In the genomic region with DNA sequence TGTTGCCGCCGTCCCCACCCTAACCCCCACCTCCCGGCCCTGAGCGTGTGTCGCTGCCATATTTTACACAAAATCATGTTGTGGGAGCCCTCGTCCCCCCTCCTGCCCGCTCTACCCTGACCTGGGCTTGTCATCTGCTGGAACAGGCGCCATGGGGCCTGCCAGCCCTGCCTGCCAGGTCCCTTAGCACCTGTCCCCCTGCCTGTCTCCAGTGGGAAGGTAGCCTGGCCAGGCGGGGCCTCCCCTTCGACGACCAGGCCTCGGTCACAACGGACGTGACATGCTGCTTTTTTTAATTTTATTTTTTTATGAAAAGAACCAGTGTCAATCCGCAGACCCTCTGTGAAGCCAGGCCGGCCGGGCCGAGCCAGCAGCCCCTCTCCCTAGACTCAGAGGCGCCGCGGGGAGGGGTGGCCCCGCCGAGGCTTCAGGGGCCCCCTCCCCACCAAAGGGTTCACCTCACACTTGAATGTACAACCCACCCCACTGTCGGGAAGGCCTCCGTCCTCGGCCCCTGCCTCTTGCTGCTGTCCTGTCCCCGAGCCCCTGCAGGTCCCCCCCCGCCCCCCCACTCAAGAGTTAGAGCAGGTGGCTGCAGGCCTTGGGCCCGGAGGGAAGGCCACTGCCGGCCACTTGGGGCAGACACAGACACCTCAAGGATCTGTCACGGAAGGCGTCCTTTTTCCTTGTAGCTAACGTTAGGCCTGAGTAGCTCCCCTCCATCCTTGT, we compare ENCODE assay signal across 19 cellular contexts. TPM values are rescaled to one million over a fixed set of nuclear protein-coding genes. Genes with fewer than 3 reads are reported as not detected.
DNase-seq lines count a peak whose midpoint lies in the region; ATAC-seq, FAIRE-seq and TF ChIP-seq lines count a peak whose summit lies in the region.
"Had no signal": no experiment of that assay in that cellular context is flagged by ENCODE, and none has a peak within 500 bp of the region (broad histone marks: within the 10 kb centered on the region; RNA-seq: fewer than 3 reads in every experiment).

No MANE protein-coding gene starts in this region.

- H3K27ac Mint-ChIP-seq in stimulated activated memory B cell treated with anti-CD40 and anti-IgM and Interleukin-4, amounts not matched to agents 10 μg/mL and 1 μg/mL and 100 μg/mL, for 72 hours: peak overlapping the region; percentile 28
- H3K27ac Mint-ChIP-seq: activated naive CD4-positive, alpha-beta T cell treated with anti-CD3 and anti-CD28 coated beads, Interleukin-2, amount 10 ng/mL, durations not matched to agents 7 days and 5 days; naive thymus-derived CD8-positive, alpha-beta T cell had no signal

- H3K27ac ChIP-seq in endothelial cell of umbilical vein (ENCODE audit: insufficient read depth, low read depth, low read length): no peak overlapping the region
- H3K27ac ChIP-seq: esophagus squamous epithelium, KMS-11 had no signal

- POLR2A ChIA-PET in endothelial cell of umbilical vein (lab: Charles Lee): no interaction called here

- H3K4me2 ChIP-seq in endothelial cell of umbilical vein (ENCODE audit: insufficient read depth, low read length): no peak overlapping the region
- H3K4me2 ChIP-seq: KMS-11 had no signal

- CTCF ChIA-PET in endothelial cell of umbilical vein (lab: Charles Lee): interaction anchor here (1.0 to 1.3 kb wide), 4 partner anchors 15 to 51 kb away, joined by 3 to 4 read pairs (median 3); a partner anchor contains a TSS

- dilution Hi-C loops in endothelial cell of umbilical vein (cut with MboI; ENCODE audit: extremely low pct_ligation_motif_present, low sequenced_read_pairs): no loop called here

- no peak overlapping the region for H3K4me3 Mint-ChIP-seq in stimulated activated memory B cell treated with anti-CD40 and anti-IgM and Interleukin-4, amounts not matched to agents 10 μg/mL and 1 μg/mL and 100 μg/mL, for 72 hours
- H3K4me3 Mint-ChIP-seq: activated CD4-positive, alpha-beta T cell treated with anti-CD3 and anti-CD28 coated beads, Interleukin-2, amount 10 ng/mL, durations not matched to agents 24 days and 14 days; activated naive CD4-positive, alpha-beta T cell treated with anti-CD3 and anti-CD28 coated beads, Interleukin-2, amount 10 ng/mL, durations not matched to agents 7 days and 5 days; CD8-positive, alpha-beta memory T cell; naive thymus-derived CD8-positive, alpha-beta T cell had no signal

- H3K36me3 Mint-ChIP-seq in stimulated activated memory B cell treated with anti-CD40 and anti-IgM and Interleukin-4, amounts not matched to agents 10 μg/mL and 1 μg/mL and 100 μg/mL, for 72 hours: peaks cover 46% of the 10 kb centered on the region

- H3K9me3 ChIP-seq in endothelial cell of umbilical vein (replicated peaks; ENCODE audit: control insufficient read depth, insufficient read depth, low read length): no peaks in the 10 kb centered on the region
- H3K9me3 ChIP-seq: esophagus squamous epithelium had no signal

- BruUV-seq in endothelial cell of umbilical vein (replicated peaks; lab: Mats Ljungman, UMichigan): TSS peak; percentile 54

- no peaks in the 10 kb centered on the region for H3K9me1 ChIP-seq in endothelial cell of umbilical vein (replicated peaks; ENCODE audit: control insufficient read depth, extremely low read depth, insufficient read depth, low read length)

- no peaks in the 10 kb centered on the region for H3K27me3 ChIP-seq in endothelial cell of umbilical vein (ENCODE audit: control insufficient read depth in 2 of 2, insufficient read depth in 2 of 2, low read length in 2 of 2)
- H3K27me3 ChIP-seq: dorsolateral prefrontal cortex, esophagus squamous epithelium had no signal

- peak; percentile 32 for DNase-seq in Right ventricle myocardium superior
- DNase-seq in Right ventricle myocardium inferior (ENCODE audit: missing footprints): no peak
- no peak for DNase-seq in endothelial cell of umbilical vein (ENCODE audit: low read depth, low spot score)
- DNase-seq in D721Med (ENCODE audit: insufficient read length, low spot score): no peak
- DNase-seq: activated CD4-positive, alpha-beta T cell treated with anti-CD3 and anti-CD28 coated beads, Interleukin-2, amount 10 ng/mL, durations not matched to agents 24 days and 14 days; activated CD8-positive, alpha-beta memory T cell treated with anti-CD3 and anti-CD28 coated beads, Interleukin-2, amount 50 U/mL, for 48 hours; activated naive CD4-positive, alpha-beta T cell treated with anti-CD3 and anti-CD28 coated beads, Interleukin-2, amount 10 ng/mL, durations not matched to agents 7 days and 5 days; CD8-positive, alpha-beta memory T cell; esophagus squamous epithelium; naive thymus-derived CD8-positive, alpha-beta T cell; NCI-H1105; NCI-H69; substantia nigra had no signal

- no peak overlapping the region for H3K9ac ChIP-seq in endothelial cell of umbilical vein (replicated peaks; ENCODE audit: extremely low read depth, insufficient read depth, low read length)
- H3K9ac ChIP-seq: KMS-11 had no signal

- FAIRE-seq in endothelial cell of umbilical vein (lab: Jason Lieb, UNC) (no peak), D721Med (lab: Jason Lieb, UNC) (no peak)
- FAIRE-seq: bronchial epithelial cell, RCC 7860 had no signal

- no peaks in the 10 kb centered on the region for H3K27me3 Mint-ChIP-seq in stimulated activated memory B cell treated with anti-CD40 and anti-IgM and Interleukin-4, amounts not matched to agents 10 μg/mL and 1 μg/mL and 100 μg/mL, for 72 hours
- H3K27me3 Mint-ChIP-seq: activated CD4-positive, alpha-beta T cell treated with anti-CD3 and anti-CD28 coated beads, Interleukin-2, amount 10 ng/mL, durations not matched to agents 24 days and 14 days; activated naive CD4-positive, alpha-beta T cell treated with anti-CD3 and anti-CD28 coated beads, Interleukin-2, amount 10 ng/mL, durations not matched to agents 7 days and 5 days; naive thymus-derived CD8-positive, alpha-beta T cell had no signal

- H3K4me1 Mint-ChIP-seq in stimulated activated memory B cell treated with anti-CD40 and anti-IgM and Interleukin-4, amounts not matched to agents 10 μg/mL and 1 μg/mL and 100 μg/mL, for 72 hours: peaks cover under 1% of the 10 kb centered on the region

- no peaks in the 10 kb centered on the region for H3K9me3 Mint-ChIP-seq in stimulated activated memory B cell treated with anti-CD40 and anti-IgM and Interleukin-4, amounts not matched to agents 10 μg/mL and 1 μg/mL and 100 μg/mL, for 72 hours
- H3K9me3 Mint-ChIP-seq: activated CD4-positive, alpha-beta T cell treated with anti-CD3 and anti-CD28 coated beads, Interleukin-2, amount 10 ng/mL, durations not matched to agents 24 days and 14 days; activated naive CD4-positive, alpha-beta T cell treated with anti-CD3 and anti-CD28 coated beads, Interleukin-2, amount 10 ng/mL, durations not matched to agents 7 days and 5 days; CD8-positive, alpha-beta memory T cell; naive thymus-derived CD8-positive, alpha-beta T cell had no signal

- TF ChIP-seq CTCF in endothelial cell of umbilical vein (IDR thresholded peaks at IDR 0.05; ENCODE audit: extremely low read depth in 1 of 2, insufficient read depth in 1 of 2, low read depth in 1 of 2, low read length in 2 of 2): no peak
- no peak for TF ChIP-seq CTCF in D721Med (IDR thresholded peaks at IDR 0.05; ENCODE audit: insufficient read depth, missing control alignments)

- no peaks in the 10 kb centered on the region for H4K20me1 ChIP-seq in endothelial cell of umbilical vein (replicated peaks; ENCODE audit: control insufficient read depth, extremely low read depth, insufficient read depth, low read length)

- H3K36me3 ChIP-seq in endothelial cell of umbilical vein (ENCODE audit: control insufficient read depth in 2 of 2, extremely low read depth in 1 of 2, insufficient read depth in 2 of 2, low read length in 2 of 2): peaks cover 0 to 45% of the 10 kb centered on the region in 2 experiments

- no peak for TF ChIP-seq POLR2A in endothelial cell of umbilical vein (IDR thresholded peaks at IDR 0.05; ENCODE audit: low read depth, low read length)

- H3K79me2 ChIP-seq in endothelial cell of umbilical vein (ENCODE audit: control insufficient read depth, insufficient read depth, low read length): no peaks in the 10 kb centered on the region

- ATAC-seq in Right ventricle myocardium superior (ENCODE audit: poor library complexity): no peak
- no peak for ATAC-seq in Right ventricle myocardium inferior
- ATAC-seq in stimulated activated memory B cell treated with anti-CD40 and anti-IgM and Interleukin-4, amounts not matched to agents 10 μg/mL and 1 μg/mL and 100 μg/mL, for 72 hours: no peak
- ATAC-seq in HG03354 (IDR thresholded peaks at IDR 0.05; ENCODE audit: poor library complexity, severe bottlenecking, unreplicated experiment): no peak
- ATAC-seq: naive thymus-derived CD8-positive, alpha-beta T cell had no signal

- no peaks in the 10 kb centered on the region for H3K4me1 ChIP-seq in endothelial cell of umbilical vein (ENCODE audit: control insufficient read depth, extremely low read depth, insufficient read depth, low read length)

- intact Hi-C loops in Right ventricle myocardium superior (cut with DNase I) (no loop called here), Right ventricle myocardium inferior (cut with DNase I) (no loop called here), endothelial cell of umbilical vein (cut with micrococcal nuclease) (no loop called here)

- H2AFZ ChIP-seq in endothelial cell of umbilical vein (ENCODE audit: low read depth, low read length): no peak overlapping the region

- no peak overlapping the region for H3K4me3 ChIP-seq in endothelial cell of umbilical vein (replicated peaks in 1 of 3; ENCODE audit: insufficient read depth in 1 of 3, low read depth in 1 of 3, low read length in 3 of 3)
- H3K4me3 ChIP-seq: dorsolateral prefrontal cortex, esophagus squamous epithelium had no signal

RNA-seq across cellular contexts. Expression of a gene that starts 6.4 kb away (rescaled TPM):
- total RNA-seq in Right ventricle myocardium superior: 13.7 TPM
- 15.2 TPM for total RNA-seq in Right ventricle myocardium inferior
- total RNA-seq in endothelial cell of umbilical vein: 45.3 and 47.8 TPM in 2 replicates
- polyA plus RNA-seq in endothelial cell of umbilical vein: 104 and 148 TPM in 2 replicates
- 60.8 and 70.9 TPM in 2 replicates for polyA plus RNA-seq in endothelial cell of umbilical vein (2011; cell fraction: cytosol; rRNA removed)
- polyA plus RNA-seq in endothelial cell of umbilical vein (2011; cell fraction: nucleus; rRNA removed): 46.2 and 70.8 TPM in 2 replicates
- polyA plus RNA-seq in endothelial cell of umbilical vein (2012): 29.8 and 49.4 TPM in 2 replicates
- polyA minus RNA-seq in endothelial cell of umbilical vein: 46.2 and 65.7 TPM in 2 replicates
- polyA minus RNA-seq in endothelial cell of umbilical vein (2011; cell fraction: cytosol; rRNA and poly(A)+ RNA removed): 42.1 TPM
- 12.7 and 19.7 TPM in 2 replicates for polyA minus RNA-seq in endothelial cell of umbilical vein (2011; cell fraction: nucleus; rRNA and poly(A)+ RNA removed)

RNA-seq across cellular contexts. Expression of a gene that starts 6.5 kb away (rescaled TPM):
- 11.8 TPM for total RNA-seq in Right ventricle myocardium superior
- total RNA-seq in Right ventricle myocardium inferior: 15.3 TPM
- total RNA-seq in endothelial cell of umbilical vein: 16.4 and 20.6 TPM in 2 replicates
- polyA plus RNA-seq in endothelial cell of umbilical vein: 10.7 and 12.3 TPM in 2 replicates
- polyA plus RNA-seq in endothelial cell of umbilical vein (2011; cell fraction: cytosol; rRNA removed): 7.2 and 9.0 TPM in 2 replicates
- 5.1 and 5.6 TPM in 2 replicates for polyA plus RNA-seq in endothelial cell of umbilical vein (2011; cell fraction: nucleus; rRNA removed)
- polyA plus RNA-seq in endothelial cell of umbilical vein (2012): 12.8 and 14.6 TPM in 2 replicates
- 9.6 and 10.0 TPM in 2 replicates for polyA minus RNA-seq in endothelial cell of umbilical vein
- polyA minus RNA-seq in endothelial cell of umbilical vein (2011; cell fraction: cytosol; rRNA and poly(A)+ RNA removed): 11.6 TPM
- 5.8 and 6.1 TPM in 2 replicates for polyA minus RNA-seq in endothelial cell of umbilical vein (2011; cell fraction: nucleus; rRNA and poly(A)+ RNA removed)

RNA-seq across cellular contexts. Expression of a gene that starts 38.8 kb away (rescaled TPM):
- total RNA-seq in Right ventricle myocardium superior (34.7 TPM), Right ventricle myocardium inferior (33.8 TPM), endothelial cell of umbilical vein (177 and 178 TPM in 2 replicates)
- polyA plus RNA-seq in endothelial cell of umbilical vein: 63.0 and 65.0 TPM in 2 replicates
- polyA plus RNA-seq in endothelial cell of umbilical vein (2011; cell fraction: cytosol; rRNA removed): 74.4 and 84.5 TPM in 2 replicates
- 149 and 158 TPM in 2 replicates for polyA plus RNA-seq in endothelial cell of umbilical vein (2011; cell fraction: nucleus; rRNA removed)
- 145 and 152 TPM in 2 replicates for polyA plus RNA-seq in endothelial cell of umbilical vein (2012)
- 152 and 190 TPM in 2 replicates for polyA minus RNA-seq in endothelial cell of umbilical vein
- 70.9 TPM for polyA minus RNA-seq in endothelial cell of umbilical vein (2011; cell fraction: cytosol; rRNA and poly(A)+ RNA removed)
- polyA minus RNA-seq in endothelial cell of umbilical vein (2011; cell fraction: nucleus; rRNA and poly(A)+ RNA removed): 126 and 172 TPM in 2 replicates

RNA-seq across cellular contexts. Expression of a gene that starts 50.7 kb away (rescaled TPM):
- total RNA-seq in Right ventricle myocardium superior (29.9 TPM), Right ventricle myocardium inferior (39.5 TPM), endothelial cell of umbilical vein (70.8 and 72.2 TPM in 2 replicates)
- polyA plus RNA-seq in endothelial cell of umbilical vein: 65.6 and 73.7 TPM in 2 replicates
- polyA plus RNA-seq in endothelial cell of umbilical vein (2011; cell fraction: cytosol; rRNA removed): 39.2 and 46.6 TPM in 2 replicates
- 51.4 and 55.1 TPM in 2 replicates for polyA plus RNA-seq in endothelial cell of umbilical vein (2011; cell fraction: nucleus; rRNA removed)
- polyA plus RNA-seq in endothelial cell of umbilical vein (2012): 68.2 and 86.7 TPM in 2 replicates
- polyA minus RNA-seq in endothelial cell of umbilical vein: 36.6 and 48.4 TPM in 2 replicates
- polyA minus RNA-seq in endothelial cell of umbilical vein (2011; cell fraction: cytosol; rRNA and poly(A)+ RNA removed): 29.0 TPM
- polyA minus RNA-seq in endothelial cell of umbilical vein (2011; cell fraction: nucleus; rRNA and poly(A)+ RNA removed): 18.1 and 21.0 TPM in 2 replicates
